ENCODE assay signal across 9 cellular contexts in genomic region chr11:60844045-60844869, GRCh38. TPM values are rescaled to one million over a fixed set of nuclear protein-coding genes. Genes with fewer than 3 reads are reported as not detected.
A peak's percentile ranks its signal among the peaks of the same experiment; 100 is the strongest.
DNase-seq lines count a peak whose midpoint lies in the region; ATAC-seq and TF ChIP-seq lines count a peak whose summit lies in the region.
"Had no signal": no experiment of that assay in that cellular context is flagged by ENCODE, and none has a peak within 500 bp of the region (broad histone marks: within the 10 kb centered on the region; RNA-seq: fewer than 3 reads in every experiment).

No MANE protein-coding gene starts in this region.

- peaks cover 10% of the 10 kb centered on the region for H3K36me3 Mint-ChIP-seq in activated CD4-positive, alpha-beta T cell treated with anti-CD3 and anti-CD28 coated beads, Interleukin-2, amount 10 ng/mL, durations not matched to agents 7 days and 5 days (ENCODE audit: low read depth)
- peaks cover 33% of the 10 kb centered on the region for H3K36me3 Mint-ChIP-seq in activated B cell treated with CpG ODN at 0.5 μM for 24 hours (ENCODE audit: low read depth)
- peaks cover 24% of the 10 kb centered on the region for H3K36me3 Mint-ChIP-seq in stimulated activated memory B cell treated with anti-CD40 and anti-IgM and Interleukin-4, amounts not matched to agents 10 μg/mL and 1 μg/mL and 100 μg/mL, for 72 hours

- peak overlapping the region; percentile 67 for H3K27ac Mint-ChIP-seq in activated CD4-positive, alpha-beta T cell treated with anti-CD3 and anti-CD28 coated beads, Interleukin-2, amount 10 ng/mL, durations not matched to agents 7 days and 5 days
- no peak overlapping the region for H3K27ac Mint-ChIP-seq in activated B cell treated with CpG ODN at 0.5 μM for 24 hours
- H3K27ac Mint-ChIP-seq in stimulated activated memory B cell treated with anti-CD40 and anti-IgM and Interleukin-4, amounts not matched to agents 10 μg/mL and 1 μg/mL and 100 μg/mL, for 72 hours: peak overlapping the region; percentile 86

- CTCF ChIA-PET in activated CD4-positive, alpha-beta T cell treated with anti-CD3 and anti-CD28 coated beads, Interleukin-2, amount 10 ng/mL, durations not matched to agents 7 days and 5 days (lab: Charles Lee): interaction anchor here (0.9 to 2.0 kb wide), 4 partner anchors 13 to 43 kb away, joined by 3 to 13 read pairs (median 8); no protein-coding TSS in a partner anchor
- CTCF ChIA-PET in activated B cell treated with CpG ODN at 0.5 μM for 24 hours (lab: Charles Lee): interaction anchor here (0.7 to 1.2 kb wide), 2 partner anchors 14 to 341 kb away, joined by 3 read pairs; no protein-coding TSS in a partner anchor

- no peak for DNase-seq in activated CD4-positive, alpha-beta T cell treated with anti-CD3 and anti-CD28 coated beads, Interleukin-2, amount 10 ng/mL, durations not matched to agents 7 days and 5 days
- no peak for DNase-seq in activated CD4-positive, alpha-beta T cell treated with anti-CD3 and anti-CD28 coated beads for 4 hours
- DNase-seq in activated B cell treated with CpG ODN at 0.5 μM for 24 hours (no peak), foreskin fibroblast (peak; percentile 46 to 75), SIG-M5 (lab: John Stamatoyannopoulos, UW) (no peak)

- ATAC-seq in activated B cell treated with CpG ODN at 0.5 μM for 24 hours (ENCODE audit: low read depth) (no peak), GM21447 (IDR thresholded peaks at IDR 0.05; ENCODE audit: unreplicated experiment) (no peak), HG02970 (IDR thresholded peaks at IDR 0.05; ENCODE audit: low FRiP score, unreplicated experiment) (no peak)
- ATAC-seq in stimulated activated memory B cell treated with anti-CD40 and anti-IgM and Interleukin-4, amounts not matched to agents 10 μg/mL and 1 μg/mL and 100 μg/mL, for 72 hours: no peak

- peak overlapping the region; percentile 84 for H3K4me3 Mint-ChIP-seq in activated CD4-positive, alpha-beta T cell treated with anti-CD3 and anti-CD28 coated beads, Interleukin-2, amount 10 ng/mL, durations not matched to agents 7 days and 5 days
- peak overlapping the region; percentile 83 for H3K4me3 Mint-ChIP-seq in activated B cell treated with CpG ODN at 0.5 μM for 24 hours
- H3K4me3 Mint-ChIP-seq in stimulated activated memory B cell treated with anti-CD40 and anti-IgM and Interleukin-4, amounts not matched to agents 10 μg/mL and 1 μg/mL and 100 μg/mL, for 72 hours: peak overlapping the region; percentile 90

- no peaks in the 10 kb centered on the region for H3K27me3 Mint-ChIP-seq in activated CD4-positive, alpha-beta T cell treated with anti-CD3 and anti-CD28 coated beads, Interleukin-2, amount 10 ng/mL, durations not matched to agents 7 days and 5 days
- no peaks in the 10 kb centered on the region for H3K27me3 Mint-ChIP-seq in activated B cell treated with CpG ODN at 0.5 μM for 24 hours
- H3K27me3 Mint-ChIP-seq in stimulated activated memory B cell treated with anti-CD40 and anti-IgM and Interleukin-4, amounts not matched to agents 10 μg/mL and 1 μg/mL and 100 μg/mL, for 72 hours: no peaks in the 10 kb centered on the region

- peaks cover 41% of the 10 kb centered on the region for H3K4me1 Mint-ChIP-seq in activated CD4-positive, alpha-beta T cell treated with anti-CD3 and anti-CD28 coated beads, Interleukin-2, amount 10 ng/mL, durations not matched to agents 7 days and 5 days
- peaks cover 41% of the 10 kb centered on the region for H3K4me1 Mint-ChIP-seq in activated B cell treated with CpG ODN at 0.5 μM for 24 hours
- peaks cover 44% of the 10 kb centered on the region for H3K4me1 Mint-ChIP-seq in stimulated activated memory B cell treated with anti-CD40 and anti-IgM and Interleukin-4, amounts not matched to agents 10 μg/mL and 1 μg/mL and 100 μg/mL, for 72 hours

- TF ChIP-seq CTCF in activated B cell treated with CpG ODN at 0.5 μM for 24 hours (IDR thresholded peaks at IDR 0.05): no peak
- no peak for TF ChIP-seq CTCF in foreskin fibroblast (IDR thresholded peaks at IDR 0.05; ENCODE audit: low read depth, low read length)

- H3K9me3 Mint-ChIP-seq in activated CD4-positive, alpha-beta T cell treated with anti-CD3 and anti-CD28 coated beads, Interleukin-2, amount 10 ng/mL, durations not matched to agents 7 days and 5 days: no peaks in the 10 kb centered on the region
- H3K9me3 Mint-ChIP-seq in activated B cell treated with CpG ODN at 0.5 μM for 24 hours: no peaks in the 10 kb centered on the region
- no peaks in the 10 kb centered on the region for H3K9me3 Mint-ChIP-seq in stimulated activated memory B cell treated with anti-CD40 and anti-IgM and Interleukin-4, amounts not matched to agents 10 μg/mL and 1 μg/mL and 100 μg/mL, for 72 hours

- intact Hi-C loops in activated B cell treated with CpG ODN at 0.5 μM for 24 hours (cut with micrococcal nuclease): loop anchor here (5.0 kb wide), 1 partner anchor 108 kb away; the partner anchor contains the start of gene SLC15A3

- POLR2A ChIA-PET in activated CD4-positive, alpha-beta T cell treated with anti-CD3 and anti-CD28 coated beads, Interleukin-2, amount 10 ng/mL, durations not matched to agents 7 days and 5 days (lab: Charles Lee): no interaction called here
- POLR2A ChIA-PET in activated B cell treated with CpG ODN at 0.5 μM for 24 hours (lab: Charles Lee): no interaction called here

- H3K4me3 ChIP-seq in foreskin fibroblast (ENCODE audit: low read depth in 1 of 2, low read length in 2 of 2): peak overlapping the region; percentile 95 to 96

RNA-seq across cellular contexts. Expression of gene CCDC86, which starts 2.3 kb away (rescaled TPM):
- total RNA-seq in activated CD4-positive, alpha-beta T cell treated with anti-CD3 and anti-CD28 coated beads, Interleukin-2, amount 10 ng/mL, durations not matched to agents 7 days and 5 days: 10 to 100 TPM; 19.2 to 23.2 TPM
- 30.3 and 30.6 TPM in 2 replicates for total RNA-seq in activated B cell treated with CpG ODN at 0.5 μM for 24 hours

RNA-seq across cellular contexts. Expression of gene PTGDR2, which starts 11.5 kb away (rescaled TPM):
- total RNA-seq in activated CD4-positive, alpha-beta T cell treated with anti-CD3 and anti-CD28 coated beads, Interleukin-2, amount 10 ng/mL, durations not matched to agents 7 days and 5 days: 1 to 10 TPM; 1.3 to 1.4 TPM
- total RNA-seq in activated B cell treated with CpG ODN at 0.5 μM for 24 hours: 0.07 TPM in 1 of 2 replicates, not detected in the other

RNA-seq across cellular contexts. Expression of gene ZP1, which starts 23.1 kb away (rescaled TPM):
- not detected for total RNA-seq in activated CD4-positive, alpha-beta T cell treated with anti-CD3 and anti-CD28 coated beads, Interleukin-2, amount 10 ng/mL, durations not matched to agents 7 days and 5 days
- not detected in 2 replicates for total RNA-seq in activated B cell treated with CpG ODN at 0.5 μM for 24 hours

RNA-seq across cellular contexts. Expression of gene MS4A10, which starts 59.1 kb away (rescaled TPM):
- not detected for total RNA-seq in activated CD4-positive, alpha-beta T cell treated with anti-CD3 and anti-CD28 coated beads, Interleukin-2, amount 10 ng/mL, durations not matched to agents 7 days and 5 days
- not detected in 2 replicates for total RNA-seq in activated B cell treated with CpG ODN at 0.5 μM for 24 hours
- total RNA-seq: T-helper 2 cell treated with Interferon-gamma antibody and Interleukin-4, amounts not matched to agents 100 ng/mL and 5 ng/mL, for 36 hours had no signal

Comparison
In these comparisons a context has a peak if more than half of its experiments do, and no peak if none do; other contexts are left out.
1. DNase-seq: peak in foreskin fibroblast (2 of 2); none in activated CD4-positive, alpha-beta T cell treated with anti-CD3 and anti-CD28 coated beads, Interleukin-2, amount 10 ng/mL, durations not matched to agents 7 days and 5 days (single experiment), activated CD4-positive, alpha-beta T cell treated with anti-CD3 and anti-CD28 coated beads for 4 hours (0 of 2), activated B cell treated with CpG ODN at 0.5 μM for 24 hours (single experiment) and SIG-M5 (single experiment).
2. Peak in every context shown above with its lines, with median percentiles within 50 percentile points of each other: H3K4me3 Mint-ChIP-seq.